Comparison of ENCODE assay signal across 12 cellular contexts in the genomic region with DNA sequence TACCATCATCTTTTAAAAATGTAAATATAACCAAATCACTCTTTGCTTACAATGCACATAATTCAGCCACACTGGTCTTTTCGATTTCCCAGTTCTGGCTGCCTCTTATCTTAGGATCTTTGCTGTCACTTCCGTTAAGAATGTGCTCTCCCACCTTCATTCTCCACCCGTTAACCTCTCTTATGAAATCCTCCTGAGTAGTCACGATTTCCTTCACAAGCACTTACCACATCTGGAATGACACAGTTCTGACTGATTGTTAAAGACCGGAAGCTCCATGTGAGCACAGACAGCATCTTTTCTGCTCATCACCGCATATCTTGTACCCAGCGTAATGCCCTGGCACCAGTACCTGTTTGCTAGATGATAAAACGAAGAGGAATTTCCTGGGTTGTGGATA.
DNase-seq lines count a peak whose midpoint lies in the region; ATAC-seq and TF ChIP-seq lines count a peak whose summit lies in the region.
"Had no signal": no experiment of that assay in that cellular context is flagged by ENCODE, and none has a peak within 500 bp of the region (broad histone marks: within the 10 kb centered on the region; RNA-seq: fewer than 3 reads in every experiment).

No MANE protein-coding gene starts in this region.

- H3K27me3 Mint-ChIP-seq in activated T-helper 1 cell treated with anti-CD3 and anti-CD28 coated beads, Interleukin-12 subunit alpha, Interleukin-12 subunit beta, Interleukin-2, Interleukin-4 antibody, amounts not matched to agents 30 ng/mL and 10 ng/mL and 1 ng/mL, durations not matched to agents 14 hours and 24 hours and 36 hours (ENCODE audit: insufficient read depth), result no peaks in the 10 kb centered on the region
- H3K27me3 Mint-ChIP-seq: CD4-positive, CD25-positive, alpha-beta regulatory T cell had no signal

- peaks cover 11% of the 10 kb centered on the region for H3K36me3 Mint-ChIP-seq in activated T-helper 1 cell treated with anti-CD3 and anti-CD28 coated beads, Interleukin-12 subunit alpha, Interleukin-12 subunit beta, Interleukin-2, Interleukin-4 antibody, amounts not matched to agents 30 ng/mL and 10 ng/mL and 1 ng/mL, durations not matched to agents 14 hours and 24 hours and 36 hours (ENCODE audit: low read depth)

- no peaks in the 10 kb centered on the region for H3K27me3 ChIP-seq in foreskin keratinocyte

- peak; percentile 93 for DNase-seq in AG04449 (ENCODE audit: low read depth, low spot score)
- DNase-seq in HT-29 (ENCODE audit: low spot score), result peak; percentile 39
- DNase-seq in SKM-1 treated with dmso at 0.1 percent for 144 hours (lab: John Stamatoyannopoulos, UW; ENCODE audit: unreplicated experiment), result peak; percentile 79
- DNase-seq in foreskin keratinocyte, result peak; percentile 100
- DNase-seq in activated T-helper 1 cell treated with anti-CD3 and anti-CD28 coated beads, Interleukin-12 subunit alpha, Interleukin-12 subunit beta, Interleukin-2, Interleukin-4 antibody, amounts not matched to agents 30 ng/mL and 10 ng/mL and 1 ng/mL, durations not matched to agents 14 hours and 24 hours and 36 hours (ENCODE audit: low spot score), result no peak
- DNase-seq in superior temporal gyrus (ENCODE audit: extremely low spot score), result no peak
- DNase-seq in stimulated activated CD4-positive, alpha-beta T cell treated with anti-CD3 and anti-CD28 coated beads, Interleukin-15, amount 100 ng/mL, for 24 hours, result no peak
- DNase-seq in GM10266 (ENCODE audit: extremely low spot score), result no peak
- DNase-seq: activated effector memory CD4-positive, alpha-beta T cell treated with Interleukin-2 at 50 U/mL for 16 hours; CD4-positive, CD25-positive, alpha-beta regulatory T cell; effector CD4-positive, alpha-beta T cell; immature natural killer cell had no signal

- H3K27ac ChIP-seq in foreskin keratinocyte, result no peak overlapping the region

- no peaks in the 10 kb centered on the region for H3K4me1 Mint-ChIP-seq in activated T-helper 1 cell treated with anti-CD3 and anti-CD28 coated beads, Interleukin-12 subunit alpha, Interleukin-12 subunit beta, Interleukin-2, Interleukin-4 antibody, amounts not matched to agents 30 ng/mL and 10 ng/mL and 1 ng/mL, durations not matched to agents 14 hours and 24 hours and 36 hours (ENCODE audit: low read depth)
- H3K4me1 Mint-ChIP-seq: immature natural killer cell had no signal

- no peak for TF ChIP-seq CTCF in AG04449 (IDR thresholded peaks at IDR 0.05; ENCODE audit: insufficient read depth, low read length, missing control alignments)
- TF ChIP-seq CTCF in foreskin keratinocyte (conservative IDR thresholded peaks at IDR 0.05), result no peak
- TF ChIP-seq CTCF in GM10266 (IDR thresholded peaks at IDR 0.05; ENCODE audit: control insufficient read depth, insufficient read depth, low read depth, missing control alignments), result no peak

- peak; percentile 99 for ATAC-seq in foreskin keratinocyte

- H3K27ac Mint-ChIP-seq in activated T-helper 1 cell treated with anti-CD3 and anti-CD28 coated beads, Interleukin-12 subunit alpha, Interleukin-12 subunit beta, Interleukin-2, Interleukin-4 antibody, amounts not matched to agents 30 ng/mL and 10 ng/mL and 1 ng/mL, durations not matched to agents 14 hours and 24 hours and 36 hours, result no peak overlapping the region
- H3K27ac Mint-ChIP-seq: CD4-positive, CD25-positive, alpha-beta regulatory T cell; immature natural killer cell had no signal

- H3K4me3 Mint-ChIP-seq in activated T-helper 1 cell treated with anti-CD3 and anti-CD28 coated beads, Interleukin-12 subunit alpha, Interleukin-12 subunit beta, Interleukin-2, Interleukin-4 antibody, amounts not matched to agents 30 ng/mL and 10 ng/mL and 1 ng/mL, durations not matched to agents 14 hours and 24 hours and 36 hours, result no peak overlapping the region
- H3K4me3 Mint-ChIP-seq: CD4-positive, CD25-positive, alpha-beta regulatory T cell; immature natural killer cell had no signal

- CTCF ChIA-PET in AG04449 (lab: Yijun Ruan, JAX), result interaction anchor here (1.2 to 5.5 kb wide), 3 partner anchors 10 to 21 kb away, joined by 4 to 25 read pairs (median 4); no protein-coding TSS in a partner anchor

- H3K4me3 ChIP-seq in AG04449 (ENCODE audit: low read depth, low read length), result no peak overlapping the region

- POLR2A ChIA-PET in AG04449 (lab: Yijun Ruan, JAX), result interaction anchor here (1.0 kb wide), 1 partner anchor 11 kb away, joined by 5 read pairs; no protein-coding TSS in a partner anchor

- peaks cover 17% of the 10 kb centered on the region for H3K4me1 ChIP-seq in foreskin keratinocyte

- no peaks in the 10 kb centered on the region for H3K9me3 Mint-ChIP-seq in activated T-helper 1 cell treated with anti-CD3 and anti-CD28 coated beads, Interleukin-12 subunit alpha, Interleukin-12 subunit beta, Interleukin-2, Interleukin-4 antibody, amounts not matched to agents 30 ng/mL and 10 ng/mL and 1 ng/mL, durations not matched to agents 14 hours and 24 hours and 36 hours
- H3K9me3 Mint-ChIP-seq: CD4-positive, CD25-positive, alpha-beta regulatory T cell; immature natural killer cell had no signal

- intact Hi-C loops in activated T-helper 1 cell treated with anti-CD3 and anti-CD28 coated beads, Interleukin-12 subunit alpha, Interleukin-12 subunit beta, Interleukin-2, Interleukin-4 antibody, amounts not matched to agents 30 ng/mL and 10 ng/mL and 1 ng/mL, durations not matched to agents 14 hours and 24 hours and 36 hours (cut with micrococcal nuclease), result no loop called here

Comparison
In these comparisons a context has a peak if more than half of its experiments do, and no peak if none do; other contexts are left out.
1. DNase-seq: peak in AG04449 (single experiment), HT-29 (single experiment), SKM-1 treated with dmso at 0.1 percent for 144 hours (single experiment) and foreskin keratinocyte (2 of 2); none in activated T-helper 1 cell treated with anti-CD3 and anti-CD28 coated beads, Interleukin-12 subunit alpha, Interleukin-12 subunit beta, Interleukin-2, Interleukin-4 antibody, amounts not matched to agents 30 ng/mL and 10 ng/mL and 1 ng/mL, durations not matched to agents 14 hours and 24 hours and 36 hours (single experiment), superior temporal gyrus (single experiment), stimulated activated CD4-positive, alpha-beta T cell treated with anti-CD3 and anti-CD28 coated beads, Interleukin-15, amount 100 ng/mL, for 24 hours (single experiment) and GM10266 (single experiment).